Comparison of ENCODE assay signal across 21 cellular contexts in the genomic region with DNA sequence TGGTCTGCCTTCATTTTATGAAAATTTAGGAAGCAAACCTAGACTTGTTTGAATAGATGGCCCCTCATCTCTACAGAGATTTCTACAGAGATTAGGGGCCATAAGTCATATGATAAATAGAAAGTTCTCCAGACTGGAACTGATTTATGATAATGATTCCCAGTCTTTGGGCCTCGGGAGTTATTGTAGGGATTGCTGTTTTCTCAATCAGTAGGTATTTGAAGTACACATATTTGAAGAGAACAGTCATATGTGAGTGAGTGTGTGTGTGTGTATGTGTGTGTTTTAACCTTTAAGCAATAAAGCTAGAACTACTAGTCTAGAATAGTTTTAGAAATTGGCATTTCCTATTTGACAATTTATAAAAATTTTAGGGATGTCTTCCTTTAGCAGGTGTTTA.
"Had no signal": no experiment of that assay in that cellular context is flagged by ENCODE, and none has a peak within 500 bp of the region (broad histone marks: within the 10 kb centered on the region; RNA-seq: fewer than 3 reads in every experiment).

No MANE protein-coding gene starts in this region.

- H3K27me3 ChIP-seq: spleen, suprapubic skin, upper lobe of right lung had no signal

- H3K9me3 Mint-ChIP-seq: activated CD4-positive, alpha-beta T cell treated with anti-CD3 and anti-CD28 coated beads, Interleukin-2, amount 10 ng/mL, durations not matched to agents 24 days and 14 days; endodermal cell; T-helper 1 cell treated with Interleukin-12 subunit alpha and Interleukin-12 subunit beta and Interleukin-4 antibody, amounts not matched to agents 30 μg/mL and 1 μg/mL, for 36 hours; WTC11 had no signal

- H3K4me3 ChIP-seq: lower lobe of right lung, SK-N-MC, spleen, suprapubic skin, upper lobe of right lung had no signal

- H3K4me3 Mint-ChIP-seq: activated CD4-positive, alpha-beta T cell treated with anti-CD3 and anti-CD28 coated beads, Interleukin-2, amount 10 ng/mL, durations not matched to agents 24 days and 14 days; activated naive CD8-positive, alpha-beta T cell; endodermal cell; T-helper 1 cell treated with Interleukin-12 subunit alpha and Interleukin-12 subunit beta and Interleukin-4 antibody, amounts not matched to agents 30 μg/mL and 1 μg/mL, for 36 hours; WTC11 had no signal

- H3K27ac Mint-ChIP-seq: activated CD4-positive, alpha-beta T cell treated with anti-CD3 and anti-CD28 coated beads, Interleukin-2, amount 10 ng/mL, durations not matched to agents 24 days and 14 days; activated naive CD8-positive, alpha-beta T cell; endodermal cell; T-helper 1 cell treated with Interleukin-12 subunit alpha and Interleukin-12 subunit beta and Interleukin-4 antibody, amounts not matched to agents 30 μg/mL and 1 μg/mL, for 36 hours had no signal

- H3K9me3 ChIP-seq: lower lobe of right lung, spleen, suprapubic skin, upper lobe of right lung had no signal

- H3K27ac ChIP-seq: lower lobe of right lung, SK-N-MC, suprapubic skin, upper lobe of right lung had no signal

- H3K4me1 Mint-ChIP-seq: activated CD4-positive, alpha-beta T cell treated with anti-CD3 and anti-CD28 coated beads, Interleukin-2, amount 10 ng/mL, durations not matched to agents 24 days and 14 days had no signal

- H3K36me3 Mint-ChIP-seq: activated naive CD8-positive, alpha-beta T cell; WTC11 had no signal

- ATAC-seq: esophagus mucosa; lower lobe of right lung; right cardiac atrium; stimulated activated naive CD8-positive, alpha-beta T cell treated with anti-CD3 and anti-CD28 coated beads, Interleukin-15, Interleukin-2, amounts not matched to agents 100 U/mL and 50 U/mL, for 24 hours; upper lobe of right lung; WTC11 had no signal

- H3K36me3 ChIP-seq: lower lobe of right lung, spleen, suprapubic skin, upper lobe of right lung had no signal

- DNase-seq: activated CD4-positive, alpha-beta T cell treated with anti-CD3 and anti-CD28 coated beads, Interleukin-2, amount 10 ng/mL, durations not matched to agents 24 days and 14 days; activated CD8-positive, alpha-beta memory T cell treated with anti-CD3 and anti-CD28 coated beads for 24 hours; activated T-cell treated with anti-CD3 and anti-CD28 coated beads for 4 hours; cerebellar nuclear complex; endodermal cell; hippocampal formation; kidney glomerular epithelial cell; lower lobe of right lung; midbrain; posterior cingulate gyrus; right cardiac atrium; spleen; stimulated activated CD4-positive, alpha-beta T cell treated with anti-CD3 and anti-CD28 coated beads, Interleukin-1b, Interleukin-23, amount 100 ng/mL, for 48 hours; stimulated activated naive CD8-positive, alpha-beta T cell treated with anti-CD3 and anti-CD28 coated beads, Interleukin-15, Interleukin-2, amounts not matched to agents 100 U/mL and 50 U/mL, for 24 hours; upper lobe of right lung had no signal
